Comparison of ENCODE assay signal across 14 cellular contexts in genomic region chrX:2658585-2659292, GRCh38. TPM values are rescaled to one million over a fixed set of nuclear protein-coding genes. Genes with fewer than 3 reads are reported as not detected.
DNase-seq lines count a peak whose midpoint lies in the region; ATAC-seq and TF ChIP-seq lines count a peak whose summit lies in the region.
"Had no signal": no experiment of that assay in that cellular context is flagged by ENCODE, and none has a peak within 500 bp of the region (broad histone marks: within the 10 kb centered on the region; RNA-seq: fewer than 3 reads in every experiment).

No MANE protein-coding gene starts in this region.

- H3K27me3 Mint-ChIP-seq in activated T-cell treated with anti-CD3 and anti-CD28 coated beads, Interleukin-2, amount 50 U/mL, for 72 hours (ENCODE audit: low read depth): no peaks in the 10 kb centered on the region
- no peaks in the 10 kb centered on the region for H3K27me3 Mint-ChIP-seq in activated T-cell treated with anti-CD3 and anti-CD28 coated beads, Interleukin-2, amount 50 U/mL, for 24 hours
- H3K27me3 Mint-ChIP-seq in activated B cell treated with CpG ODN at 0.5 μM for 24 hours: no peaks in the 10 kb centered on the region
- H3K27me3 Mint-ChIP-seq: CD4-positive, alpha-beta memory T cell had no signal

- H3K36me3 ChIP-seq in tibial nerve: peaks cover 0 to 5% (median 0%) of the 10 kb centered on the region in 3 donors

- peak overlapping the region; percentile 15 for H3K27ac Mint-ChIP-seq in activated T-cell treated with anti-CD3 and anti-CD28 coated beads, Interleukin-2, amount 50 U/mL, for 72 hours
- no peak overlapping the region for H3K27ac Mint-ChIP-seq in activated T-cell treated with anti-CD3 and anti-CD28 coated beads, Interleukin-2, amount 50 U/mL, for 24 hours
- peak overlapping the region; percentile 42 for H3K27ac Mint-ChIP-seq in activated B cell treated with CpG ODN at 0.5 μM for 24 hours
- H3K27ac Mint-ChIP-seq: H9 had no signal

- H3K4me3 Mint-ChIP-seq in activated T-cell treated with anti-CD3 and anti-CD28 coated beads, Interleukin-2, amount 50 U/mL, for 72 hours: no peak overlapping the region
- no peak overlapping the region for H3K4me3 Mint-ChIP-seq in activated T-cell treated with anti-CD3 and anti-CD28 coated beads, Interleukin-2, amount 50 U/mL, for 24 hours
- no peak overlapping the region for H3K4me3 Mint-ChIP-seq in activated B cell treated with CpG ODN at 0.5 μM for 24 hours
- H3K4me3 Mint-ChIP-seq: CD4-positive, alpha-beta memory T cell; H9 had no signal

- no peak for TF ChIP-seq POLR2A in tibial nerve (IDR thresholded peaks at IDR 0.05)

- no peak overlapping the region for H3K4me3 ChIP-seq in right cardiac atrium (ENCODE audit: low read length)
- H3K4me3 ChIP-seq in tibial nerve: no peak overlapping the region

- TF ChIP-seq CTCF in activated B cell treated with CpG ODN at 0.5 μM for 24 hours (IDR thresholded peaks at IDR 0.05) (no peak), tibial nerve (IDR thresholded peaks at IDR 0.05) (no peak)

- CTCF ChIA-PET in activated B cell treated with CpG ODN at 0.5 μM for 24 hours (lab: Charles Lee): no interaction called here

- H3K36me3 Mint-ChIP-seq in activated T-cell treated with anti-CD3 and anti-CD28 coated beads, Interleukin-2, amount 50 U/mL, for 72 hours (ENCODE audit: insufficient read depth in 2 of 2): no peaks in the 10 kb centered on the region
- peaks cover 10% of the 10 kb centered on the region for H3K36me3 Mint-ChIP-seq in activated T-cell treated with anti-CD3 and anti-CD28 coated beads, Interleukin-2, amount 50 U/mL, for 24 hours (ENCODE audit: low read depth)
- peaks cover 1% of the 10 kb centered on the region for H3K36me3 Mint-ChIP-seq in activated B cell treated with CpG ODN at 0.5 μM for 24 hours (ENCODE audit: low read depth)

- intact Hi-C loops in activated B cell treated with CpG ODN at 0.5 μM for 24 hours (cut with micrococcal nuclease): loop anchor here (5.0 kb wide), 1 partner anchor 49 kb away; no protein-coding TSS in a partner anchor
- intact Hi-C loops in right cardiac atrium (cut with DNase I): no loop called here

- 82% methylated on average over 5 of the region's 5 CpGs for WGBS in right cardiac atrium
- 67 to 84% methylated on average over 5 of the region's 5 CpGs for WGBS in tibial nerve, 2 donors

- H3K4me1 ChIP-seq in right cardiac atrium (ENCODE audit: control insufficient read depth, insufficient read depth, low read length) (no peaks in the 10 kb centered on the region), tibial nerve (no peaks in the 10 kb centered on the region)

- H3K27ac ChIP-seq in right cardiac atrium (ENCODE audit: low read length) (no peak overlapping the region), tibial nerve (no peak overlapping the region)

- H3K4me1 Mint-ChIP-seq in activated T-cell treated with anti-CD3 and anti-CD28 coated beads, Interleukin-2, amount 50 U/mL, for 72 hours (ENCODE audit: low read depth): no peaks in the 10 kb centered on the region
- no peaks in the 10 kb centered on the region for H3K4me1 Mint-ChIP-seq in activated T-cell treated with anti-CD3 and anti-CD28 coated beads, Interleukin-2, amount 50 U/mL, for 24 hours (ENCODE audit: low read depth)
- H3K4me1 Mint-ChIP-seq in activated B cell treated with CpG ODN at 0.5 μM for 24 hours: peaks cover 6% of the 10 kb centered on the region

- H3K9me3 ChIP-seq in right cardiac atrium (ENCODE audit: control insufficient read depth, low read length): no peaks in the 10 kb centered on the region
- no peaks in the 10 kb centered on the region for H3K9me3 ChIP-seq in tibial nerve

- POLR2A ChIA-PET in activated B cell treated with CpG ODN at 0.5 μM for 24 hours (lab: Charles Lee): no interaction called here

- ATAC-seq in activated T-cell treated with anti-CD3 and anti-CD28 coated beads, Interleukin-2, amount 50 U/mL, for 72 hours (replicated peaks in 1 of 2): no peak
- peak; percentile 46 for ATAC-seq in HG03159 (IDR thresholded peaks at IDR 0.05; ENCODE audit: unreplicated experiment)
- ATAC-seq in activated B cell treated with CpG ODN at 0.5 μM for 24 hours (ENCODE audit: low read depth): peak; percentile 34
- ATAC-seq in right cardiac atrium: no peak
- no peak for ATAC-seq in HG02840 (IDR thresholded peaks at IDR 0.05; ENCODE audit: low FRiP score, unreplicated experiment)

- H3K9me3 Mint-ChIP-seq in activated T-cell treated with anti-CD3 and anti-CD28 coated beads, Interleukin-2, amount 50 U/mL, for 72 hours: no peaks in the 10 kb centered on the region
- H3K9me3 Mint-ChIP-seq in activated T-cell treated with anti-CD3 and anti-CD28 coated beads, Interleukin-2, amount 50 U/mL, for 24 hours: no peaks in the 10 kb centered on the region
- no peaks in the 10 kb centered on the region for H3K9me3 Mint-ChIP-seq in activated B cell treated with CpG ODN at 0.5 μM for 24 hours
- H3K9me3 Mint-ChIP-seq: CD4-positive, alpha-beta memory T cell; H9 had no signal

- no peaks in the 10 kb centered on the region for H3K27me3 ChIP-seq in right cardiac atrium (ENCODE audit: control insufficient read depth, insufficient read depth)
- no peaks in the 10 kb centered on the region for H3K27me3 ChIP-seq in tibial nerve

- TF ChIP-seq EP300 in tibial nerve (IDR thresholded peaks at IDR 0.05): no peak

- no peak for DNase-seq in activated T-cell treated with anti-CD3 and anti-CD28 coated beads, Interleukin-2, amount 50 U/mL, for 72 hours
- no peak for DNase-seq in activated T-cell treated with anti-CD3 and anti-CD28 coated beads, Interleukin-2, amount 50 U/mL, for 24 hours
- no peak for DNase-seq in activated B cell treated with CpG ODN at 0.5 μM for 24 hours
- no peak for DNase-seq in right cardiac atrium
- no peak for DNase-seq in tibial nerve (ENCODE audit: low spot score in 2 of 2)
- no peak for DNase-seq in A172 (ENCODE audit: low spot score)
- DNase-seq: CD4-positive, alpha-beta memory T cell; H9; NCI-H1436; NCI-H2081 treated with DMSO at 0.1 percent for 48 hours; NCI-H526; T-helper 9 cell had no signal

RNA-seq across cellular contexts. Expression of gene CD99, which starts 32.4 kb away (rescaled TPM):
- 100 to 1,000 TPM; 148 to 222 TPM for total RNA-seq in activated T-cell treated with anti-CD3 and anti-CD28 coated beads, Interleukin-2, amount 50 U/mL, for 72 hours
- total RNA-seq in activated B cell treated with CpG ODN at 0.5 μM for 24 hours: 86.4 and 102 TPM in 2 replicates
- 100 to 1,000 TPM; 230 to 368 (median 290) TPM for total RNA-seq in right cardiac atrium
- 387 TPM for polyA plus RNA-seq in right cardiac atrium
- 100 to 1,000 TPM; 249 to 611 (median 391) TPM for total RNA-seq in tibial nerve
- total RNA-seq in A172 (2014; rRNA removed; shearing (Covaris generic)): 464 and 705 TPM in 2 replicates

Comparison
In these comparisons a context has a peak if more than half of its experiments do, and no peak if none do; other contexts are left out.
1. ATAC-seq: peak in HG03159 (single experiment) and activated B cell treated with CpG ODN at 0.5 μM for 24 hours (single experiment); none in activated T-cell treated with anti-CD3 and anti-CD28 coated beads, Interleukin-2, amount 50 U/mL, for 72 hours (0 of 2), right cardiac atrium (0 of 2) and HG02840 (single experiment).